6 cellular contexts compared by ENCODE assay signal in genomic region chr17:7383742-7384488, GRCh38. TPM values are rescaled to one million over a fixed set of nuclear protein-coding genes. Genes with fewer than 3 reads are reported as not detected.
DNase-seq lines count a peak whose midpoint lies in the region; ATAC-seq and TF ChIP-seq lines count a peak whose summit lies in the region.

No MANE protein-coding gene starts in this region.

- no peak for TF ChIP-seq CTCF in WI38 (IDR thresholded peaks at IDR 0.05; ENCODE audit: low read depth, low read length)

- ATAC-seq in GM21526 (IDR thresholded peaks at IDR 0.05; ENCODE audit: low FRiP score, unreplicated experiment) (peak; percentile 62), esophagus mucosa (peak; percentile 31), GM21619 (IDR thresholded peaks at IDR 0.05; ENCODE audit: unreplicated experiment) (no peak)

- H3K4me3 ChIP-seq in WI38 (ENCODE audit: low read depth, low read length): peak overlapping the region; percentile 51

- peak; percentile 55 to 74 for DNase-seq in stimulated activated CD4-positive, alpha-beta T cell treated with anti-CD3 and anti-CD28 coated beads, Interleukin-12 subunit alpha, Interleukin-12 subunit beta, amount 100 ng/mL, for 24 hours (ENCODE audit: low read depth in 2 of 2)
- DNase-seq in DMS153 (lab: John Stamatoyannopoulos, UW): no peak

RNA-seq across cellular contexts. Expression of gene TNK1, which starts 3.0 kb away (rescaled TPM):
- 6.1 TPM for total RNA-seq in esophagus mucosa

RNA-seq across cellular contexts. Expression of gene PLSCR3, which starts 10.4 kb away (rescaled TPM):
- 23.1 TPM for total RNA-seq in esophagus mucosa

RNA-seq across cellular contexts. Expression of gene TMEM256, which starts 20.0 kb away (rescaled TPM):
- total RNA-seq in esophagus mucosa: 92.8 TPM

RNA-seq across cellular contexts. Expression of gene NLGN2, which starts 23.7 kb away (rescaled TPM):
- total RNA-seq in esophagus mucosa: 3.0 TPM

RNA-seq across cellular contexts. Expression of gene TMEM95, which starts 29.0 kb away (rescaled TPM):
- not detected for total RNA-seq in esophagus mucosa
